In the genomic region with DNA sequence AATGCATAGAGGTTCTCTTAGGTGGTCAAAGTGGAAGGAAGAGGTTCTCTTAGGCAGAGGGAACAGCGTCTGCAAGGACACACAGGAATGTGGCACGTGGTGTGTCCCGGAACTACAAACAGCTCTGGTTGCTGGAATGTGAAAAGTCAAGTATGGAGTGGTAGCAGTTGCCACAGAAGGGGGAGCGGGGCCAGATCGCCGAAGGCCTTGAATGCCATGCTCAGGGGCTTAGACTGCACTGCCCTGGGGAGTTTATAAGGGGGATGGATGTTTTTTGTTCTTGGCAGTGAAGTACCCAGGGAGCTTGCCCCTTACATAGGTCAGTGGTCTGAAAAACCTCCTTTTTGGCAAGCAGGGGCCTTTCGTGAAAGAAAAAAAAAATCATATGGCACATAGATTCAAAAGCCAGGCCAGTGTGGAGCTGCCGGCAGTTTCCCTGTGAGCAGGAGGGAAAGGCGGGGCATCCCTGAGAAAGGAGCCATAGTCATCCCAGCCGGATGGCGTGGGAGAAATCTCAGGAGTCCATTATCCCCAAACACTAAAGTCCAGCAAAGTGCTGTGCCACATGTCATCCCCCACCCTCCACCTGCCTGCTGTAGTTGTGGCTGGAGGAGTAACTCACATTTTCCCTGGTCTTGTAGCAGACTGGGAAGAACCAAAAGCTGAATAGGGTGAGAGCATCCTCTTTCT, we compare ENCODE assay signal across 9 cellular contexts. TPM values are rescaled to one million over a fixed set of nuclear protein-coding genes. Genes with fewer than 3 reads are reported as not detected.
DNase-seq lines count a peak whose midpoint lies in the region; ATAC-seq and TF ChIP-seq lines count a peak whose summit lies in the region.
"Had no signal": no experiment of that assay in that cellular context is flagged by ENCODE, and none has a peak within 500 bp of the region (broad histone marks: within the 10 kb centered on the region; RNA-seq: fewer than 3 reads in every experiment).

No MANE protein-coding gene starts in this region.

- no peak overlapping the region for H3K27ac Mint-ChIP-seq in T-helper 1 cell treated with Interleukin-12 subunit alpha and Interleukin-12 subunit beta and Interleukin-4 antibody, amounts not matched to agents 30 μg/mL and 1 μg/mL, for 36 hours
- peak overlapping the region; percentile 1 for H3K27ac Mint-ChIP-seq in activated CD8-positive, alpha-beta T cell treated with anti-CD3 and anti-CD28 coated beads for 36 hours

- POLR2A ChIA-PET in activated CD8-positive, alpha-beta T cell treated with anti-CD3 and anti-CD28 coated beads for 36 hours (lab: Charles Lee) = interaction anchor here (0.6 to 1.4 kb wide), 4 partner anchors 25 to 186 kb away, joined by 3 read pairs; a partner anchor contains a TSS

- CTCF ChIA-PET in activated CD8-positive, alpha-beta T cell treated with anti-CD3 and anti-CD28 coated beads for 36 hours (lab: Charles Lee) = interaction anchor here (0.8 to 3.0 kb wide), 5 partner anchors 10 to 442 kb away, joined by 3 to 25 read pairs (median 5); a partner anchor contains a TSS

- peak overlapping the region; percentile 57 for H3K4me3 Mint-ChIP-seq in T-helper 1 cell treated with Interleukin-12 subunit alpha and Interleukin-12 subunit beta and Interleukin-4 antibody, amounts not matched to agents 30 μg/mL and 1 μg/mL, for 36 hours
- peak overlapping the region; percentile 23 for H3K4me3 Mint-ChIP-seq in activated CD8-positive, alpha-beta T cell treated with anti-CD3 and anti-CD28 coated beads for 36 hours

- H3K9me3 Mint-ChIP-seq in T-helper 1 cell treated with Interleukin-12 subunit alpha and Interleukin-12 subunit beta and Interleukin-4 antibody, amounts not matched to agents 30 μg/mL and 1 μg/mL, for 36 hours = no peaks in the 10 kb centered on the region
- H3K9me3 Mint-ChIP-seq in activated CD8-positive, alpha-beta T cell treated with anti-CD3 and anti-CD28 coated beads for 36 hours = no peaks in the 10 kb centered on the region

- no peaks in the 10 kb centered on the region for H3K27me3 ChIP-seq in stomach smooth muscle (ENCODE audit: control insufficient read depth in 1 of 2, insufficient read depth in 2 of 2, low read length in 2 of 2)

- intact Hi-C loops in activated CD8-positive, alpha-beta T cell treated with anti-CD3 and anti-CD28 coated beads for 36 hours (cut with micrococcal nuclease) = loop anchor here (5.0 to 10.0 kb wide), 3 partner anchors 113 to 443 kb away; no protein-coding TSS in a partner anchor

- peaks cover 4% of the 10 kb centered on the region for H3K4me1 Mint-ChIP-seq in T-helper 1 cell treated with Interleukin-12 subunit alpha and Interleukin-12 subunit beta and Interleukin-4 antibody, amounts not matched to agents 30 μg/mL and 1 μg/mL, for 36 hours (ENCODE audit: low read depth)
- H3K4me1 Mint-ChIP-seq in activated CD8-positive, alpha-beta T cell treated with anti-CD3 and anti-CD28 coated beads for 36 hours (ENCODE audit: low read depth) = peaks cover 6% of the 10 kb centered on the region

- no peaks in the 10 kb centered on the region for H3K27me3 Mint-ChIP-seq in T-helper 1 cell treated with Interleukin-12 subunit alpha and Interleukin-12 subunit beta and Interleukin-4 antibody, amounts not matched to agents 30 μg/mL and 1 μg/mL, for 36 hours (ENCODE audit: low read depth)
- H3K27me3 Mint-ChIP-seq in activated CD8-positive, alpha-beta T cell treated with anti-CD3 and anti-CD28 coated beads for 36 hours = no peaks in the 10 kb centered on the region

- peak overlapping the region; percentile 81 to 83 for H3K4me3 ChIP-seq in stomach smooth muscle (ENCODE audit: low read length in 2 of 2)

- H3K4me1 ChIP-seq in stomach smooth muscle (ENCODE audit: control insufficient read depth, insufficient read depth, low read length) = peaks cover 20% of the 10 kb centered on the region

- no peak for ATAC-seq in activated CD8-positive, alpha-beta T cell treated with anti-CD3 and anti-CD28 coated beads for 36 hours
- no peak for ATAC-seq in HG03139 (IDR thresholded peaks at IDR 0.05; ENCODE audit: unreplicated experiment)

- H3K27ac ChIP-seq in stomach smooth muscle (ENCODE audit: low read length) = peak overlapping the region; percentile 64

- peak overlapping the region in 1 of 2 donors; percentile 86 for H3K9ac ChIP-seq in stomach smooth muscle (ENCODE audit: low read length in 2 of 2)

- no peak for DNase-seq in T-helper 1 cell
- no peak for DNase-seq in activated CD8-positive, alpha-beta T cell treated with anti-CD3 and anti-CD28 coated beads for 36 hours
- DNase-seq in iPS-NIHi11 (ENCODE audit: low spot score) = peak; percentile 55
- DNase-seq in HT-29 (ENCODE audit: low spot score) = no peak
- DNase-seq in NCI-H2029 treated with DMSO at 0.1 percent for 48 hours (lab: John Stamatoyannopoulos, UW) = no peak
- DNase-seq: SW 1271 had no signal

- H3K36me3 ChIP-seq in stomach smooth muscle (ENCODE audit: control insufficient read depth in 2 of 2, insufficient read depth in 2 of 2, low read length in 2 of 2) = no peaks in the 10 kb centered on the region

- TF ChIP-seq CTCF in activated CD8-positive, alpha-beta T cell treated with anti-CD3 and anti-CD28 coated beads for 36 hours (IDR thresholded peaks at IDR 0.05) = no peak

- no peaks in the 10 kb centered on the region for H3K36me3 Mint-ChIP-seq in T-helper 1 cell treated with Interleukin-12 subunit alpha and Interleukin-12 subunit beta and Interleukin-4 antibody, amounts not matched to agents 30 μg/mL and 1 μg/mL, for 36 hours (ENCODE audit: low read depth)
- H3K36me3 Mint-ChIP-seq in activated CD8-positive, alpha-beta T cell treated with anti-CD3 and anti-CD28 coated beads for 36 hours (ENCODE audit: low read depth) = no peaks in the 10 kb centered on the region

- no peaks in the 10 kb centered on the region for H3K9me3 ChIP-seq in stomach smooth muscle (ENCODE audit: control insufficient read depth in 2 of 2, low read length in 2 of 2)

RNA-seq across cellular contexts. Expression of a gene that starts 45.4 kb away (rescaled TPM):
- 10 to 100 TPM; 68.4 to 70.6 TPM for total RNA-seq in activated CD8-positive, alpha-beta T cell treated with anti-CD3 and anti-CD28 coated beads for 36 hours
- total RNA-seq in HT-29 (2014; rRNA removed; shearing (Covaris generic)) = 53.6 and 57.0 TPM in 2 replicates
